ENCODE assay signal across 36 cellular contexts in genomic region chr11:1257366-1257765, GRCh38. TPM values are rescaled to one million over a fixed set of nuclear protein-coding genes. Genes with fewer than 3 reads are reported as not detected.
"Had no signal": no experiment of that assay in that cellular context is flagged by ENCODE, and none has a peak within 500 bp of the region (broad histone marks: within the 10 kb centered on the region; RNA-seq: fewer than 3 reads in every experiment).

No MANE protein-coding gene starts in this region.

- ATAC-seq: activated CD8-positive, alpha-beta T cell treated with anti-CD3 and anti-CD28 coated beads for 36 hours; activated naive CD4-positive, alpha-beta T cell treated with anti-CD3 and anti-CD28 coated beads, Interleukin-2, amount 50 U/mL, for 72 hours; activated T-cell treated with anti-CD3 and anti-CD28 coated beads, Interleukin-2, amount 50 U/mL, for 4 hours; activated T-cell treated with anti-CD3 and anti-CD28 coated beads, Interleukin-2, amount 50 U/mL, for 72 hours; activated T-helper 17 cell treated with anti-CD3 and anti-CD28 coated beads, Interleukin-2, amount 50 U/mL, for 72 hours had no signal

- DNase-seq: activated B cell treated with CpG ODN at 0.5 μM for 24 hours; activated CD4-positive, alpha-beta memory T cell treated with anti-CD3 and anti-CD28 coated beads for 36 hours; activated CD4-positive, alpha-beta T cell treated with anti-CD3 and anti-CD28 coated beads for 4 hours; activated CD4-positive, alpha-beta T cell treated with anti-CD3 and anti-CD28 coated beads, Interleukin-2, amount 10 ng/mL, durations not matched to agents 24 days and 14 days; activated CD4-positive, alpha-beta T cell treated with anti-CD3 and anti-CD28 coated beads, Interleukin-2, amount 50 U/mL, for 1 hour; activated CD4-positive, alpha-beta T cell treated with anti-CD3 and anti-CD28 coated beads, Interleukin-2, amount 50 U/mL, for 4 hours; activated CD4-positive, CD25-positive, alpha-beta regulatory T cell treated with anti-CD3 and anti-CD28 coated beads, Interleukin-2, amount 50 U/mL, for 72 hours; activated CD8-positive, alpha-beta memory T cell treated with anti-CD3 and anti-CD28 coated beads, Interleukin-2, amount 50 U/mL, for 4 hours; activated CD8-positive, alpha-beta T cell treated with anti-CD3 and anti-CD28 coated beads for 36 hours; activated effector memory CD4-positive, alpha-beta T cell treated with anti-CD3 and anti-CD28 coated beads, Interleukin-2, amount 50 U/mL, for 16 hours; activated gamma-delta T cell treated with Interleukin-2 at 50 U/mL for 16 hours; activated naive CD4-positive, alpha-beta T cell; activated naive CD4-positive, alpha-beta T cell treated with anti-CD3 and anti-CD28 coated beads for 36 hours; activated naive CD4-positive, alpha-beta T cell treated with anti-CD3 and anti-CD28 coated beads, Interleukin-2, amount 50 U/mL, for 16 hours; activated naive CD8-positive, alpha-beta T cell treated with anti-CD3 and anti-CD28 coated beads for 36 hours; activated T-cell treated with anti-CD3 and anti-CD28 coated beads for 4 hours; activated T-cell treated with anti-CD3 and anti-CD28 coated beads, Interleukin-2, amount 50 U/mL, for 1 hour; activated T-cell treated with anti-CD3 and anti-CD28 coated beads, Interleukin-2, amount 50 U/mL, for 4 hours; activated T-cell treated with anti-CD3 and anti-CD28 coated beads, Interleukin-2, amount 50 U/mL, for 72 hours; amygdala; anterior cingulate cortex; central memory CD4-positive, alpha-beta T cell; T-helper 1 cell; T-helper 2 cell; T-helper 9 cell had no signal

- H3K27ac Mint-ChIP-seq: activated B cell treated with CpG ODN at 0.5 μM for 24 hours; activated CD4-positive, alpha-beta memory T cell treated with anti-CD3 and anti-CD28 coated beads for 36 hours; activated CD4-positive, alpha-beta T cell treated with anti-CD3 and anti-CD28 coated beads, Interleukin-2, amount 10 ng/mL, durations not matched to agents 24 days and 14 days; activated CD8-positive, alpha-beta T cell treated with anti-CD3 and anti-CD28 coated beads for 36 hours; activated naive CD4-positive, alpha-beta T cell treated with anti-CD3 and anti-CD28 coated beads for 36 hours; activated naive CD4-positive, alpha-beta T cell treated with anti-CD3 and anti-CD28 coated beads, Interleukin-2, amount 50 U/mL, for 72 hours; activated naive CD8-positive, alpha-beta T cell treated with anti-CD3 and anti-CD28 coated beads for 36 hours; activated T-cell treated with anti-CD3 and anti-CD28 coated beads, Interleukin-2, amount 50 U/mL, for 72 hours; activated T-helper 1 cell treated with anti-CD3 and anti-CD28 coated beads, Interleukin-12 subunit alpha, Interleukin-12 subunit beta, Interleukin-2, Interleukin-4 antibody, amounts not matched to agents 30 ng/mL and 10 ng/mL and 1 ng/mL, durations not matched to agents 14 hours and 24 hours and 36 hours; activated T-helper 17 cell treated with anti-CD3 and anti-CD28 coated beads, Interleukin-2, amount 50 U/mL, for 72 hours; brain; T-helper 1 cell treated with Interleukin-12 subunit alpha and Interleukin-12 subunit beta and Interleukin-4 antibody, amounts not matched to agents 30 μg/mL and 1 μg/mL, for 36 hours; T-helper 2 cell treated with Interferon-gamma antibody and Interleukin-4, amounts not matched to agents 5 μg/mL and 100 μg/mL, for 36 hours had no signal

- H3K9me3 ChIP-seq: ascending aorta had no signal

- H3K36me3 ChIP-seq: ascending aorta, cardiac muscle cell had no signal

- H3K4me3 Mint-ChIP-seq: activated B cell treated with CpG ODN at 0.5 μM for 24 hours; activated CD4-positive, alpha-beta memory T cell treated with anti-CD3 and anti-CD28 coated beads for 36 hours; activated CD4-positive, alpha-beta T cell treated with anti-CD3 and anti-CD28 coated beads, Interleukin-2, amount 10 ng/mL, durations not matched to agents 24 days and 14 days; activated CD8-positive, alpha-beta T cell treated with anti-CD3 and anti-CD28 coated beads for 36 hours; activated naive CD4-positive, alpha-beta T cell treated with anti-CD3 and anti-CD28 coated beads for 36 hours; activated naive CD8-positive, alpha-beta T cell treated with anti-CD3 and anti-CD28 coated beads for 36 hours; activated T-cell treated with anti-CD3 and anti-CD28 coated beads, Interleukin-2, amount 50 U/mL, for 4 hours; activated T-cell treated with anti-CD3 and anti-CD28 coated beads, Interleukin-2, amount 50 U/mL, for 72 hours; activated T-helper 1 cell treated with anti-CD3 and anti-CD28 coated beads, Interleukin-12 subunit alpha, Interleukin-12 subunit beta, Interleukin-2, Interleukin-4 antibody, amounts not matched to agents 30 ng/mL and 10 ng/mL and 1 ng/mL, durations not matched to agents 14 hours and 24 hours and 36 hours; activated T-helper 17 cell treated with anti-CD3 and anti-CD28 coated beads, Interleukin-2, amount 50 U/mL, for 72 hours; brain; T-helper 1 cell treated with Interleukin-12 subunit alpha and Interleukin-12 subunit beta and Interleukin-4 antibody, amounts not matched to agents 30 μg/mL and 1 μg/mL, for 36 hours; T-helper 2 cell treated with Interferon-gamma antibody and Interleukin-4, amounts not matched to agents 5 μg/mL and 100 μg/mL, for 36 hours had no signal

- H3K27me3 ChIP-seq: ascending aorta, cardiac muscle cell had no signal

- H3K27me3 Mint-ChIP-seq: activated B cell treated with CpG ODN at 0.5 μM for 24 hours; activated CD4-positive, alpha-beta memory T cell treated with anti-CD3 and anti-CD28 coated beads for 36 hours; activated CD4-positive, alpha-beta T cell treated with anti-CD3 and anti-CD28 coated beads, Interleukin-2, amount 10 ng/mL, durations not matched to agents 24 days and 14 days; activated CD8-positive, alpha-beta T cell treated with anti-CD3 and anti-CD28 coated beads for 36 hours; activated naive CD8-positive, alpha-beta T cell treated with anti-CD3 and anti-CD28 coated beads for 36 hours; activated T-helper 17 cell treated with anti-CD3 and anti-CD28 coated beads, Interleukin-2, amount 50 U/mL, for 72 hours had no signal

- H3K36me3 Mint-ChIP-seq: activated CD4-positive, alpha-beta memory T cell treated with anti-CD3 and anti-CD28 coated beads for 36 hours; activated naive CD4-positive, alpha-beta T cell treated with anti-CD3 and anti-CD28 coated beads, Interleukin-2, amount 50 U/mL, for 72 hours; activated naive CD8-positive, alpha-beta T cell treated with anti-CD3 and anti-CD28 coated beads for 36 hours; brain had no signal

- H3K27ac ChIP-seq: ascending aorta, cardiac muscle cell, VCaP had no signal

- H3K4me1 Mint-ChIP-seq: activated CD4-positive, alpha-beta T cell treated with anti-CD3 and anti-CD28 coated beads, Interleukin-2, amount 10 ng/mL, durations not matched to agents 24 days and 14 days; activated T-helper 17 cell treated with anti-CD3 and anti-CD28 coated beads, Interleukin-2, amount 50 U/mL, for 72 hours had no signal

- H3K9me3 Mint-ChIP-seq: activated B cell treated with CpG ODN at 0.5 μM for 24 hours; activated CD4-positive, alpha-beta memory T cell treated with anti-CD3 and anti-CD28 coated beads for 36 hours; activated CD4-positive, alpha-beta T cell treated with anti-CD3 and anti-CD28 coated beads, Interleukin-2, amount 10 ng/mL, durations not matched to agents 24 days and 14 days; activated CD8-positive, alpha-beta T cell treated with anti-CD3 and anti-CD28 coated beads for 36 hours; activated naive CD4-positive, alpha-beta T cell treated with anti-CD3 and anti-CD28 coated beads for 36 hours; activated naive CD4-positive, alpha-beta T cell treated with anti-CD3 and anti-CD28 coated beads, Interleukin-2, amount 50 U/mL, for 72 hours; activated naive CD8-positive, alpha-beta T cell treated with anti-CD3 and anti-CD28 coated beads for 36 hours; activated T-cell treated with anti-CD3 and anti-CD28 coated beads, Interleukin-2, amount 50 U/mL, for 4 hours; activated T-cell treated with anti-CD3 and anti-CD28 coated beads, Interleukin-2, amount 50 U/mL, for 72 hours; activated T-helper 17 cell treated with anti-CD3 and anti-CD28 coated beads, Interleukin-2, amount 50 U/mL, for 72 hours; T-helper 1 cell treated with Interleukin-12 subunit alpha and Interleukin-12 subunit beta and Interleukin-4 antibody, amounts not matched to agents 30 μg/mL and 1 μg/mL, for 36 hours; T-helper 2 cell treated with Interferon-gamma antibody and Interleukin-4, amounts not matched to agents 5 μg/mL and 100 μg/mL, for 36 hours had no signal

- H3K4me3 ChIP-seq: ascending aorta, cardiac muscle cell had no signal

RNA-seq across cellular contexts. Expression of gene MUC5B, which starts 34.5 kb away (rescaled TPM):
- total RNA-seq: activated B cell treated with CpG ODN at 0.5 μM for 24 hours; activated CD4-positive, alpha-beta memory T cell treated with anti-CD3 and anti-CD28 coated beads for 36 hours; activated CD4-positive, alpha-beta T cell treated with anti-CD3 and anti-CD28 coated beads, Interleukin-2, amount 10 ng/mL, durations not matched to agents 24 days and 14 days; activated CD8-positive, alpha-beta memory T cell treated with anti-CD3 and anti-CD28 coated beads for 36 hours; activated CD8-positive, alpha-beta T cell treated with anti-CD3 and anti-CD28 coated beads for 36 hours; activated naive CD4-positive, alpha-beta T cell treated with anti-CD3 and anti-CD28 coated beads for 36 hours; activated naive CD4-positive, alpha-beta T cell treated with anti-CD3 and anti-CD28 coated beads, Interleukin-2, amount 50 U/mL, for 72 hours; activated naive CD8-positive, alpha-beta T cell treated with anti-CD3 and anti-CD28 coated beads for 36 hours; activated T-cell treated with anti-CD3 and anti-CD28 coated beads, Interleukin-2, amount 50 U/mL, for 72 hours; activated T-helper 1 cell treated with anti-CD3 and anti-CD28 coated beads, Interleukin-12 subunit alpha, Interleukin-12 subunit beta, Interleukin-2, Interleukin-4 antibody, amounts not matched to agents 30 ng/mL and 10 ng/mL and 1 ng/mL, durations not matched to agents 14 hours and 24 hours and 36 hours; activated T-helper 17 cell treated with anti-CD3 and anti-CD28 coated beads, Interleukin-2, amount 50 U/mL, for 72 hours; bronchial epithelial cell; cardiac muscle cell had no signal
- polyA plus RNA-seq: cardiac muscle cell had no signal
